1 cellular context compared by ENCODE assay signal in genomic region chr1:26692793-26693490, GRCh38.
TF ChIP-seq lines count a peak whose summit lies in the region.

No MANE protein-coding gene starts in this region.

TF ChIP-seq in K562, 482 proteins besides CTCF, POLR2A, EP300 and RAD21 (continued from another document and continues in another):
- TF ChIP-seq ZNF518B (CRISPR knock-in tag; IDR thresholded peaks at IDR 0.05), result no peak
- no peak for TF ChIP-seq TAL1 (IDR thresholded peaks at IDR 0.05)
- no peak for TF ChIP-seq NR2F6 (CRISPR knock-in tag; IDR thresholded peaks at IDR 0.05)
- TF ChIP-seq MEIS2 (IDR thresholded peaks at IDR 0.05; ENCODE audit: partially characterized antibody), result peak; percentile 75
- no peak for TF ChIP-seq BRCA1 (IDR thresholded peaks at IDR 0.05)
- no peak for TF ChIP-seq BRCA1 (CRISPR knock-in tag; IDR thresholded peaks at IDR 0.05)
- TF ChIP-seq PATZ1 (CRISPR knock-in tag; IDR thresholded peaks at IDR 0.05; ENCODE audit: borderline replicate concordance), result no peak
- peak; percentile 77; the same call in 1 of the 2 replicates for TF ChIP-seq CC2D1A (IDR thresholded peaks at IDR 0.05)
- TF ChIP-seq ZNF23 (CRISPR knock-in tag; IDR thresholded peaks at IDR 0.05), result no peak
- peak; percentile 73; the same call in 1 of the 2 replicates for TF ChIP-seq ZBTB43 (CRISPR knock-in tag; IDR thresholded peaks at IDR 0.05)
- peak; percentile 51; the same call in 1 of the 2 replicates for TF ChIP-seq IRF9 (tag; IDR thresholded peaks at IDR 0.05)
- TF ChIP-seq BMI1 (IDR thresholded peaks at IDR 0.05; ENCODE audit: low read length), result 0 out of 2 replicates have a peak, but pooled peaks have one; percentile 27
- TF ChIP-seq PYGO2 (tag; IDR thresholded peaks at IDR 0.05), result 0 out of 2 replicates have a peak, but pooled peaks have one; percentile 18
- TF ChIP-seq ETS1 (conservative IDR thresholded peaks at IDR 0.05; ENCODE audit: control insufficient read depth, low read depth, low read length), result peak; percentile 74; the same call in 1 of the 2 replicates
- no peak; the same call in 1 of the 2 replicates for TF ChIP-seq ZNF589 (CRISPR knock-in tag; IDR thresholded peaks at IDR 0.05; ENCODE audit: low read depth)
- TF ChIP-seq NR2C2 (CRISPR knock-in tag; IDR thresholded peaks at IDR 0.05), result no peak; the same call in 1 of the 2 replicates
- peak; percentile 73; the same call in 1 of the 2 replicates for TF ChIP-seq NR2C2 (tag; IDR thresholded peaks at IDR 0.05)
- TF ChIP-seq SRSF7 (optimal IDR thresholded peaks at IDR 0.05; ENCODE audit: low read depth, low read length), result no peak
- peak; percentile 70; the same call in 1 of the 2 replicates for TF ChIP-seq NCOA6 (IDR thresholded peaks at IDR 0.05)
- TF ChIP-seq TCF7 (IDR thresholded peaks at IDR 0.05; ENCODE audit: borderline replicate concordance), result peak; percentile 89
- TF ChIP-seq CREB5 (CRISPR knock-in tag; IDR thresholded peaks at IDR 0.05), result no peak
- TF ChIP-seq ZNF431 (CRISPR knock-in tag; IDR thresholded peaks at IDR 0.05), result peak; percentile 39; the same call in 1 of the 2 replicates
- no peak for TF ChIP-seq RBM17 (IDR thresholded peaks at IDR 0.05; ENCODE audit: borderline replicate concordance, low read depth, low read length)
- TF ChIP-seq ZNF785 (CRISPR knock-in tag; IDR thresholded peaks at IDR 0.05), result no peak
- no peak for TF ChIP-seq ZNF212 (CRISPR knock-in tag; IDR thresholded peaks at IDR 0.05)
- TF ChIP-seq NCOA2 (IDR thresholded peaks at IDR 0.05; ENCODE audit: partially characterized antibody in 2 of 2), result no peak
- TF ChIP-seq ZNF586 (CRISPR knock-in tag; conservative IDR thresholded peaks at IDR 0.05), result no peak
- no peak for TF ChIP-seq CUX1 (CRISPR knock-in tag; IDR thresholded peaks at IDR 0.05)
- 0 out of 2 replicates have a peak, but pooled peaks have one; percentile 27 for TF ChIP-seq KLF6 (CRISPR knock-in tag; IDR thresholded peaks at IDR 0.05; ENCODE audit: borderline replicate concordance)
- TF ChIP-seq HLTF (IDR thresholded peaks at IDR 0.05), result peak; percentile 67
- no peak for TF ChIP-seq RNF219 (CRISPR knock-in tag; IDR thresholded peaks at IDR 0.05)
- 0 out of 4 replicates have a peak, but pooled peaks of 1 of the 2 experiments have one; percentile 76 for TF ChIP-seq HDAC1 (IDR thresholded peaks at IDR 0.05)
- peak; percentile 55; the same call in 1 of the 2 replicates for TF ChIP-seq CREB3L1 (IDR thresholded peaks at IDR 0.05; ENCODE audit: borderline replicate concordance, low read depth)
- TF ChIP-seq ATF2 (CRISPR knock-in tag; IDR thresholded peaks at IDR 0.05), result no peak
- TF ChIP-seq ZNF830 (CRISPR knock-in tag; IDR thresholded peaks at IDR 0.05), result no peak
- no peak for TF ChIP-seq SRSF3 (IDR thresholded peaks at IDR 0.05; ENCODE audit: insufficient read depth, low read length)
